3 cellular contexts compared by ENCODE assay signal in the genomic region with DNA sequence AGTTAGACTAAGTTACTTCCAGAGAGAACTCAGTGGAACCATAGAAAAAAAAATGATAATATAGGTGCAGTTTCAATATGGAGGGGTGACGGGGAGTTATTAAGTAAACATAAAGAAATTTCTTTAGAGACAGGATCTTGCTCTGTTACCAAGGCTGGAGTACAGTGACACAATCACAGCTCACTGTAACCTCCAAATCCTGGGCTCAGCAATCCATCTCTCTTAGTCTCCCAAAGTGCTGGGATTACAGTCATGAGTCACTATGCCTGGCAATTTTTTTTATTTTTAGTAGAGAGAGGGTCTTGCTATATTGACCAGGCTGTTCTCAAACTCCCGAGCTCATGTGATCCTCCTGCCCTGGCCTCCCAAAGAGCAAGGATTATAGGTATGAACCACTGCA.
TF ChIP-seq lines count a peak whose summit lies in the region.

No MANE protein-coding gene starts in this region.

TF ChIP-seq in GM12878, 131 proteins besides CTCF, POLR2A, EP300 and RAD21 (continues in another document):
- TF ChIP-seq IRF4 (IDR thresholded peaks at IDR 0.05; ENCODE audit: low read depth, low read length) (no peak), CREM (IDR thresholded peaks at IDR 0.05; ENCODE audit: low read depth) (no peak), NFYA (IDR thresholded peaks at IDR 0.05; ENCODE audit: borderline replicate concordance, low read depth, low read length) (no peak), FOXK2 (IDR thresholded peaks at IDR 0.05) (no peak)
- TF ChIP-seq, protein P1, sequence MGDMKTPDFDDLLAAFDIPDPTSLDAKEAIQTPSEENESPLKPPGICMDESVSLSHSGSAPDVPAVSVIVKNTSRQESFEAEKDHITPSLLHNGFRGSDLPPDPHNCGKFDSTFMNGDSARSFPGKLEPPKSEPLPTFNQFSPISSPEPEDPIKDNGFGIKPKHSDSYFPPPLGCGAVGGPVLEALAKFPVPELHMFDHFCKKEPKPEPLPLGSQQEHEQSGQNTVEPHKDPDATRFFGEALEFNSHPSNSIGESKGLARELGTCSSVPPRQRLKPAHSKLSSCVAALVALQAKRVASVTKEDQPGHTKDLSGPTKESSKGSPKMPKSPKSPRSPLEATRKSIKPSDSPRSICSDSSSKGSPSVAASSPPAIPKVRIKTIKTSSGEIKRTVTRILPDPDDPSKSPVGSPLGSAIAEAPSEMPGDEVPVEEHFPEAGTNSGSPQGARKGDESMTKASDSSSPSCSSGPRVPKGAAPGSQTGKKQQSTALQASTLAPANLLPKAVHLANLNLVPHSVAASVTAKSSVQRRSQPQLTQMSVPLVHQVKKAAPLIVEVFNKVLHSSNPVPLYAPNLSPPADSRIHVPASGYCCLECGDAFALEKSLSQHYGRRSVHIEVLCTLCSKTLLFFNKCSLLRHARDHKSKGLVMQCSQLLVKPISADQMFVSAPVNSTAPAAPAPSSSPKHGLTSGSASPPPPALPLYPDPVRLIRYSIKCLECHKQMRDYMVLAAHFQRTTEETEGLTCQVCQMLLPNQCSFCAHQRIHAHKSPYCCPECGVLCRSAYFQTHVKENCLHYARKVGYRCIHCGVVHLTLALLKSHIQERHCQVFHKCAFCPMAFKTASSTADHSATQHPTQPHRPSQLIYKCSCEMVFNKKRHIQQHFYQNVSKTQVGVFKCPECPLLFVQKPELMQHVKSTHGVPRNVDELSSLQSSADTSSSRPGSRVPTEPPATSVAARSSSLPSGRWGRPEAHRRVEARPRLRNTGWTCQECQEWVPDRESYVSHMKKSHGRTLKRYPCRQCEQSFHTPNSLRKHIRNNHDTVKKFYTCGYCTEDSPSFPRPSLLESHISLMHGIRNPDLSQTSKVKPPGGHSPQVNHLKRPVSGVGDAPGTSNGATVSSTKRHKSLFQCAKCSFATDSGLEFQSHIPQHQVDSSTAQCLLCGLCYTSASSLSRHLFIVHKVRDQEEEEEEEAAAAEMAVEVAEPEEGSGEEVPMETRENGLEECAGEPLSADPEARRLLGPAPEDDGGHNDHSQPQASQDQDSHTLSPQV (IDR thresholded peaks at IDR 0.05), result no peak
- TF ChIP-seq, protein P2, sequence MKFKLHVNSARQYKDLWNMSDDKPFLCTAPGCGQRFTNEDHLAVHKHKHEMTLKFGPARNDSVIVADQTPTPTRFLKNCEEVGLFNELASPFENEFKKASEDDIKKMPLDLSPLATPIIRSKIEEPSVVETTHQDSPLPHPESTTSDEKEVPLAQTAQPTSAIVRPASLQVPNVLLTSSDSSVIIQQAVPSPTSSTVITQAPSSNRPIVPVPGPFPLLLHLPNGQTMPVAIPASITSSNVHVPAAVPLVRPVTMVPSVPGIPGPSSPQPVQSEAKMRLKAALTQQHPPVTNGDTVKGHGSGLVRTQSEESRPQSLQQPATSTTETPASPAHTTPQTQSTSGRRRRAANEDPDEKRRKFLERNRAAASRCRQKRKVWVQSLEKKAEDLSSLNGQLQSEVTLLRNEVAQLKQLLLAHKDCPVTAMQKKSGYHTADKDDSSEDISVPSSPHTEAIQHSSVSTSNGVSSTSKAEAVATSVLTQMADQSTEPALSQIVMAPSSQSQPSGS (IDR thresholded peaks at IDR 0.05; ENCODE audit: low read length), result no peak
- TF ChIP-seq, protein P3, sequence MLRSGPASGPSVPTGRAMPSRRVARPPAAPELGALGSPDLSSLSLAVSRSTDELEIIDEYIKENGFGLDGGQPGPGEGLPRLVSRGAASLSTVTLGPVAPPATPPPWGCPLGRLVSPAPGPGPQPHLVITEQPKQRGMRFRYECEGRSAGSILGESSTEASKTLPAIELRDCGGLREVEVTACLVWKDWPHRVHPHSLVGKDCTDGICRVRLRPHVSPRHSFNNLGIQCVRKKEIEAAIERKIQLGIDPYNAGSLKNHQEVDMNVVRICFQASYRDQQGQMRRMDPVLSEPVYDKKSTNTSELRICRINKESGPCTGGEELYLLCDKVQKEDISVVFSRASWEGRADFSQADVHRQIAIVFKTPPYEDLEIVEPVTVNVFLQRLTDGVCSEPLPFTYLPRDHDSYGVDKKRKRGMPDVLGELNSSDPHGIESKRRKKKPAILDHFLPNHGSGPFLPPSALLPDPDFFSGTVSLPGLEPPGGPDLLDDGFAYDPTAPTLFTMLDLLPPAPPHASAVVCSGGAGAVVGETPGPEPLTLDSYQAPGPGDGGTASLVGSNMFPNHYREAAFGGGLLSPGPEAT (IDR thresholded peaks at IDR 0.05; ENCODE audit: low read depth), result no peak

TF ChIP-seq in HEK293T, 16 proteins besides CTCF, POLR2A, EP300 and RAD21:
- TF ChIP-seq HDGF (IDR thresholded peaks at IDR 0.05; ENCODE audit: borderline replicate concordance) (no peak), BHLHE40 (IDR thresholded peaks at IDR 0.05; ENCODE audit: borderline replicate concordance) (no peak), L3MBTL2 (conservative IDR thresholded peaks at IDR 0.05) (no peak), SP1 (IDR thresholded peaks at IDR 0.05) (no peak), SUZ12 (IDR thresholded peaks at IDR 0.05) (no peak), ELF4 (IDR thresholded peaks at IDR 0.05) (no peak), CTBP1 (IDR thresholded peaks at IDR 0.05; ENCODE audit: borderline replicate concordance) (no peak), FOXK2 (IDR thresholded peaks at IDR 0.05) (no peak)
TF ChIP-seq in HEK293T: peak in this region for 0.

TF ChIP-seq in WTC11, 78 proteins besides CTCF, POLR2A, EP300 and RAD21:
- TF ChIP-seq NFATC4 (CRISPR knock-in tag; IDR thresholded peaks at IDR 0.05) (no peak), MXD4 (CRISPR knock-in tag; IDR thresholded peaks at IDR 0.05; ENCODE audit: borderline replicate concordance) (no peak), ESRRA (CRISPR knock-in tag; IDR thresholded peaks at IDR 0.05; ENCODE audit: borderline replicate concordance) (no peak), TEAD1 (CRISPR knock-in tag; IDR thresholded peaks at IDR 0.05) (no peak), OVOL2 (CRISPR knock-in tag; IDR thresholded peaks at IDR 0.05; ENCODE audit: borderline replicate concordance) (no peak), ZNF121 (CRISPR knock-in tag; IDR thresholded peaks at IDR 0.05) (no peak), ZNF219 (CRISPR knock-in tag; IDR thresholded peaks at IDR 0.05; ENCODE audit: borderline replicate concordance) (no peak), SP1 (CRISPR knock-in tag; conservative IDR thresholded peaks at IDR 0.05) (no peak), ZNF416 (CRISPR knock-in tag; IDR thresholded peaks at IDR 0.05) (no peak), TP53 (CRISPR knock-in tag; IDR thresholded peaks at IDR 0.05) (no peak), NR1H2 (CRISPR knock-in tag; IDR thresholded peaks at IDR 0.05) (no peak)
- TF ChIP-seq, protein P4, sequence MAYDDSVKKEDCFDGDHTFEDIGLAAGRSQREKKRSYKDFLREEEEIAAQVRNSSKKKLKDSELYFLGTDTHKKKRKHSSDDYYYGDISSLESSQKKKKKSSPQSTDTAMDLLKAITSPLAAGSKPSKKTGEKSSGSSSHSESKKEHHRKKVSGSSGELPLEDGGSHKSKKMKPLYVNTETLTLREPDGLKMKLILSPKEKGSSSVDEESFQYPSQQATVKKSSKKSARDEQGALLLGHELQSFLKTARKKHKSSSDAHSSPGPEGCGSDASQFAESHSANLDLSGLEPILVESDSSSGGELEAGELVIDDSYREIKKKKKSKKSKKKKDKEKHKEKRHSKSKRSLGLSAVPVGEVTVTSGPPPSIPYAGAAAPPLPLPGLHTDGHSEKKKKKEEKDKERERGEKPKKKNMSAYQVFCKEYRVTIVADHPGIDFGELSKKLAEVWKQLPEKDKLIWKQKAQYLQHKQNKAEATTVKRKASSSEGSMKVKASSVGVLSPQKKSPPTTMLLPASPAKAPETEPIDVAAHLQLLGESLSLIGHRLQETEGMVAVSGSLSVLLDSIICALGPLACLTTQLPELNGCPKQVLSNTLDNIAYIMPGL (CRISPR knock-in tag; IDR thresholded peaks at IDR 0.05), result no peak
- TF ChIP-seq, protein P5, sequence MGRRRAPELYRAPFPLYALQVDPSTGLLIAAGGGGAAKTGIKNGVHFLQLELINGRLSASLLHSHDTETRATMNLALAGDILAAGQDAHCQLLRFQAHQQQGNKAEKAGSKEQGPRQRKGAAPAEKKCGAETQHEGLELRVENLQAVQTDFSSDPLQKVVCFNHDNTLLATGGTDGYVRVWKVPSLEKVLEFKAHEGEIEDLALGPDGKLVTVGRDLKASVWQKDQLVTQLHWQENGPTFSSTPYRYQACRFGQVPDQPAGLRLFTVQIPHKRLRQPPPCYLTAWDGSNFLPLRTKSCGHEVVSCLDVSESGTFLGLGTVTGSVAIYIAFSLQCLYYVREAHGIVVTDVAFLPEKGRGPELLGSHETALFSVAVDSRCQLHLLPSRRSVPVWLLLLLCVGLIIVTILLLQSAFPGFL (CRISPR knock-in tag; IDR thresholded peaks at IDR 0.05; ENCODE audit: borderline replicate concordance), result no peak
- TF ChIP-seq, protein P6, sequence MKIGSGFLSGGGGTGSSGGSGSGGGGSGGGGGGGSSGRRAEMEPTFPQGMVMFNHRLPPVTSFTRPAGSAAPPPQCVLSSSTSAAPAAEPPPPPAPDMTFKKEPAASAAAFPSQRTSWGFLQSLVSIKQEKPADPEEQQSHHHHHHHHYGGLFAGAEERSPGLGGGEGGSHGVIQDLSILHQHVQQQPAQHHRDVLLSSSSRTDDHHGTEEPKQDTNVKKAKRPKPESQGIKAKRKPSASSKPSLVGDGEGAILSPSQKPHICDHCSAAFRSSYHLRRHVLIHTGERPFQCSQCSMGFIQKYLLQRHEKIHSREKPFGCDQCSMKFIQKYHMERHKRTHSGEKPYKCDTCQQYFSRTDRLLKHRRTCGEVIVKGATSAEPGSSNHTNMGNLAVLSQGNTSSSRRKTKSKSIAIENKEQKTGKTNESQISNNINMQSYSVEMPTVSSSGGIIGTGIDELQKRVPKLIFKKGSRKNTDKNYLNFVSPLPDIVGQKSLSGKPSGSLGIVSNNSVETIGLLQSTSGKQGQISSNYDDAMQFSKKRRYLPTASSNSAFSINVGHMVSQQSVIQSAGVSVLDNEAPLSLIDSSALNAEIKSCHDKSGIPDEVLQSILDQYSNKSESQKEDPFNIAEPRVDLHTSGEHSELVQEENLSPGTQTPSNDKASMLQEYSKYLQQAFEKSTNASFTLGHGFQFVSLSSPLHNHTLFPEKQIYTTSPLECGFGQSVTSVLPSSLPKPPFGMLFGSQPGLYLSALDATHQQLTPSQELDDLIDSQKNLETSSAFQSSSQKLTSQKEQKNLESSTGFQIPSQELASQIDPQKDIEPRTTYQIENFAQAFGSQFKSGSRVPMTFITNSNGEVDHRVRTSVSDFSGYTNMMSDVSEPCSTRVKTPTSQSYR (CRISPR knock-in tag; IDR thresholded peaks at IDR 0.05), result no peak
- TF ChIP-seq, protein P7, sequence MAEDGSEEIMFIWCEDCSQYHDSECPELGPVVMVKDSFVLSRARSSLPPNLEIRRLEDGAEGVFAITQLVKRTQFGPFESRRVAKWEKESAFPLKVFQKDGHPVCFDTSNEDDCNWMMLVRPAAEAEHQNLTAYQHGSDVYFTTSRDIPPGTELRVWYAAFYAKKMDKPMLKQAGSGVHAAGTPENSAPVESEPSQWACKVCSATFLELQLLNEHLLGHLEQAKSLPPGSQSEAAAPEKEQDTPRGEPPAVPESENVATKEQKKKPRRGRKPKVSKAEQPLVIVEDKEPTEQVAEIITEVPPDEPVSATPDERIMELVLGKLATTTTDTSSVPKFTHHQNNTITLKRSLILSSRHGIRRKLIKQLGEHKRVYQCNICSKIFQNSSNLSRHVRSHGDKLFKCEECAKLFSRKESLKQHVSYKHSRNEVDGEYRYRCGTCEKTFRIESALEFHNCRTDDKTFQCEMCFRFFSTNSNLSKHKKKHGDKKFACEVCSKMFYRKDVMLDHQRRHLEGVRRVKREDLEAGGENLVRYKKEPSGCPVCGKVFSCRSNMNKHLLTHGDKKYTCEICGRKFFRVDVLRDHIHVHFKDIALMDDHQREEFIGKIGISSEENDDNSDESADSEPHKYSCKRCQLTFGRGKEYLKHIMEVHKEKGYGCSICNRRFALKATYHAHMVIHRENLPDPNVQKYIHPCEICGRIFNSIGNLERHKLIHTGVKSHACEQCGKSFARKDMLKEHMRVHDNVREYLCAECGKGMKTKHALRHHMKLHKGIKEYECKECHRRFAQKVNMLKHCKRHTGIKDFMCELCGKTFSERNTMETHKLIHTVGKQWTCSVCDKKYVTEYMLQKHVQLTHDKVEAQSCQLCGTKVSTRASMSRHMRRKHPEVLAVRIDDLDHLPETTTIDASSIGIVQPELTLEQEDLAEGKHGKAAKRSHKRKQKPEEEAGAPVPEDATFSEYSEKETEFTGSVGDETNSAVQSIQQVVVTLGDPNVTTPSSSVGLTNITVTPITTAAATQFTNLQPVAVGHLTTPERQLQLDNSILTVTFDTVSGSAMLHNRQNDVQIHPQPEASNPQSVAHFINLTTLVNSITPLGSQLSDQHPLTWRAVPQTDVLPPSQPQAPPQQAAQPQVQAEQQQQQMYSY (CRISPR knock-in tag; IDR thresholded peaks at IDR 0.05), result no peak
- TF ChIP-seq, protein P8, sequence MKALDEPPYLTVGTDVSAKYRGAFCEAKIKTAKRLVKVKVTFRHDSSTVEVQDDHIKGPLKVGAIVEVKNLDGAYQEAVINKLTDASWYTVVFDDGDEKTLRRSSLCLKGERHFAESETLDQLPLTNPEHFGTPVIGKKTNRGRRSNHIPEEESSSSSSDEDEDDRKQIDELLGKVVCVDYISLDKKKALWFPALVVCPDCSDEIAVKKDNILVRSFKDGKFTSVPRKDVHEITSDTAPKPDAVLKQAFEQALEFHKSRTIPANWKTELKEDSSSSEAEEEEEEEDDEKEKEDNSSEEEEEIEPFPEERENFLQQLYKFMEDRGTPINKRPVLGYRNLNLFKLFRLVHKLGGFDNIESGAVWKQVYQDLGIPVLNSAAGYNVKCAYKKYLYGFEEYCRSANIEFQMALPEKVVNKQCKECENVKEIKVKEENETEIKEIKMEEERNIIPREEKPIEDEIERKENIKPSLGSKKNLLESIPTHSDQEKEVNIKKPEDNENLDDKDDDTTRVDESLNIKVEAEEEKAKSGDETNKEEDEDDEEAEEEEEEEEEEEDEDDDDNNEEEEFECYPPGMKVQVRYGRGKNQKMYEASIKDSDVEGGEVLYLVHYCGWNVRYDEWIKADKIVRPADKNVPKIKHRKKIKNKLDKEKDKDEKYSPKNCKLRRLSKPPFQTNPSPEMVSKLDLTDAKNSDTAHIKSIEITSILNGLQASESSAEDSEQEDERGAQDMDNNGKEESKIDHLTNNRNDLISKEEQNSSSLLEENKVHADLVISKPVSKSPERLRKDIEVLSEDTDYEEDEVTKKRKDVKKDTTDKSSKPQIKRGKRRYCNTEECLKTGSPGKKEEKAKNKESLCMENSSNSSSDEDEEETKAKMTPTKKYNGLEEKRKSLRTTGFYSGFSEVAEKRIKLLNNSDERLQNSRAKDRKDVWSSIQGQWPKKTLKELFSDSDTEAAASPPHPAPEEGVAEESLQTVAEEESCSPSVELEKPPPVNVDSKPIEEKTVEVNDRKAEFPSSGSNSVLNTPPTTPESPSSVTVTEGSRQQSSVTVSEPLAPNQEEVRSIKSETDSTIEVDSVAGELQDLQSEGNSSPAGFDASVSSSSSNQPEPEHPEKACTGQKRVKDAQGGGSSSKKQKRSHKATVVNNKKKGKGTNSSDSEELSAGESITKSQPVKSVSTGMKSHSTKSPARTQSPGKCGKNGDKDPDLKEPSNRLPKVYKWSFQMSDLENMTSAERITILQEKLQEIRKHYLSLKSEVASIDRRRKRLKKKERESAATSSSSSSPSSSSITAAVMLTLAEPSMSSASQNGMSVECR (CRISPR knock-in tag; IDR thresholded peaks at IDR 0.05; ENCODE audit: borderline replicate concordance), result no peak
- TF ChIP-seq, protein P9, sequence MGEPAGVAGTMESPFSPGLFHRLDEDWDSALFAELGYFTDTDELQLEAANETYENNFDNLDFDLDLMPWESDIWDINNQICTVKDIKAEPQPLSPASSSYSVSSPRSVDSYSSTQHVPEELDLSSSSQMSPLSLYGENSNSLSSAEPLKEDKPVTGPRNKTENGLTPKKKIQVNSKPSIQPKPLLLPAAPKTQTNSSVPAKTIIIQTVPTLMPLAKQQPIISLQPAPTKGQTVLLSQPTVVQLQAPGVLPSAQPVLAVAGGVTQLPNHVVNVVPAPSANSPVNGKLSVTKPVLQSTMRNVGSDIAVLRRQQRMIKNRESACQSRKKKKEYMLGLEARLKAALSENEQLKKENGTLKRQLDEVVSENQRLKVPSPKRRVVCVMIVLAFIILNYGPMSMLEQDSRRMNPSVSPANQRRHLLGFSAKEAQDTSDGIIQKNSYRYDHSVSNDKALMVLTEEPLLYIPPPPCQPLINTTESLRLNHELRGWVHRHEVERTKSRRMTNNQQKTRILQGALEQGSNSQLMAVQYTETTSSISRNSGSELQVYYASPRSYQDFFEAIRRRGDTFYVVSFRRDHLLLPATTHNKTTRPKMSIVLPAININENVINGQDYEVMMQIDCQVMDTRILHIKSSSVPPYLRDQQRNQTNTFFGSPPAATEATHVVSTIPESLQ (CRISPR knock-in tag; IDR thresholded peaks at IDR 0.05), result no peak
